ENCODE assay signal across 14 cellular contexts in the genomic region with DNA sequence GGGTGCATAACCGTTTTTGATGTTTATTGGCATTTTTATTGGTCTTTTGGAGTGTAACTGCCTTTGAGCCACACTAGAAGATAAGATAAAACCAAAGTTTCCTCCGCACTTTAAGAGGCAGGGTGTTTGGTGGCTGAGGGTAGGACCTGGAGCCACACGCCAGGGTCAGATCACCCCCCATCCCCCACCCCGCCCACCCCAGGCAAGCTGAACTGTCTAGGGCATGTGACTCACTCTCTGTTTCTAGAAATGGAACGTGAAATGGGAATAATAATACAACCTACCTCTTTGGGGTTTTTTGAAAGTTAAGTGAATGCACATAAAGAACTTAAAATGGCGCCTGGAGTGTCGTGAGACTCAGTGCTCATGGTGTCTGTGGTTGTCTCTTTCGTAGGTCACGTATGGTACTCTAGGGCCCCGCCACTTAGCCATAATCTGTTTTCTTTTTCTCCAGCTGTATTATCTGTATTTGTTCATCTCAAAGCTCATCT. TPM values are rescaled to one million over a fixed set of nuclear protein-coding genes. Genes with fewer than 3 reads are reported as not detected.
DNase-seq lines count a peak whose midpoint lies in the region; ATAC-seq and TF ChIP-seq lines count a peak whose summit lies in the region.
"Had no signal": no experiment of that assay in that cellular context is flagged by ENCODE, and none has a peak within 500 bp of the region (broad histone marks: within the 10 kb centered on the region; RNA-seq: fewer than 3 reads in every experiment).

No MANE protein-coding gene starts in this region.

- H3K27me3 ChIP-seq in OCI-LY1 (ENCODE audit: insufficient read depth, low read length), result no peaks in the 10 kb centered on the region
- H3K27me3 ChIP-seq: dorsolateral prefrontal cortex had no signal

- H3K9me3 Mint-ChIP-seq in activated CD8-positive, alpha-beta T cell treated with anti-CD3 and anti-CD28 coated beads for 36 hours, result no peaks in the 10 kb centered on the region
- H3K9me3 Mint-ChIP-seq in stimulated activated memory B cell treated with anti-CD40 and anti-IgM and Interleukin-4, amounts not matched to agents 10 μg/mL and 1 μg/mL and 100 μg/mL, for 72 hours, result no peaks in the 10 kb centered on the region

- H3K27ac ChIP-seq in OCI-LY1 (ENCODE audit: low read depth, low read length, poor library complexity, severe bottlenecking), result peak overlapping the region; percentile 89
- H3K27ac ChIP-seq: dorsolateral prefrontal cortex, psoas muscle had no signal

- no peaks in the 10 kb centered on the region for H4K20me1 ChIP-seq in OCI-LY1 (ENCODE audit: insufficient read depth, low read length)

- H3K4me1 ChIP-seq in OCI-LY1 (ENCODE audit: insufficient read depth, low read length, severe bottlenecking), result peaks cover 98% of the 10 kb centered on the region

- peak overlapping the region; percentile 98 for H3K27ac Mint-ChIP-seq in activated CD8-positive, alpha-beta T cell treated with anti-CD3 and anti-CD28 coated beads for 36 hours
- peak overlapping the region; percentile 95 for H3K27ac Mint-ChIP-seq in stimulated activated memory B cell treated with anti-CD40 and anti-IgM and Interleukin-4, amounts not matched to agents 10 μg/mL and 1 μg/mL and 100 μg/mL, for 72 hours

- H3K27me3 Mint-ChIP-seq in activated CD8-positive, alpha-beta T cell treated with anti-CD3 and anti-CD28 coated beads for 36 hours, result no peaks in the 10 kb centered on the region
- H3K27me3 Mint-ChIP-seq in stimulated activated memory B cell treated with anti-CD40 and anti-IgM and Interleukin-4, amounts not matched to agents 10 μg/mL and 1 μg/mL and 100 μg/mL, for 72 hours, result no peaks in the 10 kb centered on the region

- peaks cover 64% of the 10 kb centered on the region for H3K36me3 Mint-ChIP-seq in activated CD8-positive, alpha-beta T cell treated with anti-CD3 and anti-CD28 coated beads for 36 hours (ENCODE audit: low read depth)
- peaks cover 29% of the 10 kb centered on the region for H3K36me3 Mint-ChIP-seq in stimulated activated memory B cell treated with anti-CD40 and anti-IgM and Interleukin-4, amounts not matched to agents 10 μg/mL and 1 μg/mL and 100 μg/mL, for 72 hours

- intact Hi-C loops in activated CD8-positive, alpha-beta T cell treated with anti-CD3 and anti-CD28 coated beads for 36 hours (cut with micrococcal nuclease), result no loop called here

- TF ChIP-seq CTCF in OCI-LY1 (IDR thresholded peaks at IDR 0.05; ENCODE audit: low read length), result no peak
- no peak for TF ChIP-seq CTCF in activated CD8-positive, alpha-beta T cell treated with anti-CD3 and anti-CD28 coated beads for 36 hours (IDR thresholded peaks at IDR 0.05)

- peaks cover 83% of the 10 kb centered on the region for H3K79me2 ChIP-seq in OCI-LY1 (ENCODE audit: insufficient read depth, low read length)

- peak overlapping the region; percentile 52 for H3K4me2 ChIP-seq in OCI-LY1 (ENCODE audit: low read length)

- peaks cover 6% of the 10 kb centered on the region; the same call in 1 of the 2 replicates for H3F3A ChIP-seq in OCI-LY1 (ENCODE audit: insufficient read depth, low read length)

- H3K9me2 ChIP-seq in OCI-LY1 (ENCODE audit: low read depth, low read length), result no peaks in the 10 kb centered on the region

- POLR2A ChIA-PET in activated CD8-positive, alpha-beta T cell treated with anti-CD3 and anti-CD28 coated beads for 36 hours (lab: Charles Lee), result interaction anchor here (0.6 to 10.3 kb wide), 9 partner anchors 8 to 127 kb away, joined by 3 to 225 read pairs (median 4); no protein-coding TSS in a partner anchor

- peaks cover 84% of the 10 kb centered on the region for H3K4me1 Mint-ChIP-seq in activated CD8-positive, alpha-beta T cell treated with anti-CD3 and anti-CD28 coated beads for 36 hours (ENCODE audit: low read depth)
- peaks cover 79% of the 10 kb centered on the region for H3K4me1 Mint-ChIP-seq in stimulated activated memory B cell treated with anti-CD40 and anti-IgM and Interleukin-4, amounts not matched to agents 10 μg/mL and 1 μg/mL and 100 μg/mL, for 72 hours

- peak; percentile 41 for ATAC-seq in activated CD8-positive, alpha-beta T cell treated with anti-CD3 and anti-CD28 coated beads for 36 hours
- ATAC-seq in stimulated activated memory B cell treated with anti-CD40 and anti-IgM and Interleukin-4, amounts not matched to agents 10 μg/mL and 1 μg/mL and 100 μg/mL, for 72 hours, result no peak
- no peak for ATAC-seq in HG03045 (IDR thresholded peaks at IDR 0.05; ENCODE audit: unreplicated experiment)
- no peak for ATAC-seq in HG03159 (IDR thresholded peaks at IDR 0.05; ENCODE audit: unreplicated experiment)
- ATAC-seq: psoas muscle had no signal

- peak overlapping the region; percentile 28 for H3K9ac ChIP-seq in OCI-LY1 (ENCODE audit: low read length)

- H3K36me3 ChIP-seq in OCI-LY1 (ENCODE audit: insufficient read depth, low read length), result peaks cover 21% of the 10 kb centered on the region

- H3K4me3 ChIP-seq in OCI-LY1 (ENCODE audit: low read depth, low read length, poor library complexity, severe bottlenecking), result peak overlapping the region; percentile 14
- H3K4me3 ChIP-seq: dorsolateral prefrontal cortex, psoas muscle had no signal

- H3K4me3 Mint-ChIP-seq in activated CD8-positive, alpha-beta T cell treated with anti-CD3 and anti-CD28 coated beads for 36 hours, result peak overlapping the region; percentile 73
- peak overlapping the region; percentile 23 for H3K4me3 Mint-ChIP-seq in stimulated activated memory B cell treated with anti-CD40 and anti-IgM and Interleukin-4, amounts not matched to agents 10 μg/mL and 1 μg/mL and 100 μg/mL, for 72 hours

- peak; percentile 69 for DNase-seq in activated CD8-positive, alpha-beta T cell treated with anti-CD3 and anti-CD28 coated beads for 36 hours
- DNase-seq in effector CD4-positive, alpha-beta T cell, result peak; percentile 41
- DNase-seq in NCI-H446 (lab: John Stamatoyannopoulos, UW), result no peak
- no peak for DNase-seq in amygdala (lab: John Stamatoyannopoulos, UW)
- DNase-seq: dorsolateral prefrontal cortex, glutamatergic neuron, mammary epithelial cell, NCI-H1092, NCI-H82, psoas muscle had no signal

- CTCF ChIA-PET in activated CD8-positive, alpha-beta T cell treated with anti-CD3 and anti-CD28 coated beads for 36 hours (lab: Charles Lee), result interaction anchor here (5.8 kb wide), 1 partner anchor 47 kb away, joined by 42 read pairs; no protein-coding TSS in a partner anchor

- H3K9me3 ChIP-seq in OCI-LY1 (ENCODE audit: low read length), result no peaks in the 10 kb centered on the region
- H3K9me3 ChIP-seq: psoas muscle had no signal

- no peak overlapping the region for H2AFZ ChIP-seq in OCI-LY1 (ENCODE audit: low read length)

RNA-seq across cellular contexts. Expression of a gene that starts 56.0 kb away (rescaled TPM):
- 100 to 1,000 TPM; 238 to 242 TPM for total RNA-seq in activated CD8-positive, alpha-beta T cell treated with anti-CD3 and anti-CD28 coated beads for 36 hours

Comparison
In these comparisons a context has a peak if more than half of its experiments do, and no peak if none do; other contexts are left out.
1. DNase-seq: peak in activated CD8-positive, alpha-beta T cell treated with anti-CD3 and anti-CD28 coated beads for 36 hours (single experiment) and effector CD4-positive, alpha-beta T cell (single experiment); none in NCI-H446 (0 of 2) and amygdala (0 of 56).